8 cellular contexts compared by ENCODE assay signal in the genomic region with DNA sequence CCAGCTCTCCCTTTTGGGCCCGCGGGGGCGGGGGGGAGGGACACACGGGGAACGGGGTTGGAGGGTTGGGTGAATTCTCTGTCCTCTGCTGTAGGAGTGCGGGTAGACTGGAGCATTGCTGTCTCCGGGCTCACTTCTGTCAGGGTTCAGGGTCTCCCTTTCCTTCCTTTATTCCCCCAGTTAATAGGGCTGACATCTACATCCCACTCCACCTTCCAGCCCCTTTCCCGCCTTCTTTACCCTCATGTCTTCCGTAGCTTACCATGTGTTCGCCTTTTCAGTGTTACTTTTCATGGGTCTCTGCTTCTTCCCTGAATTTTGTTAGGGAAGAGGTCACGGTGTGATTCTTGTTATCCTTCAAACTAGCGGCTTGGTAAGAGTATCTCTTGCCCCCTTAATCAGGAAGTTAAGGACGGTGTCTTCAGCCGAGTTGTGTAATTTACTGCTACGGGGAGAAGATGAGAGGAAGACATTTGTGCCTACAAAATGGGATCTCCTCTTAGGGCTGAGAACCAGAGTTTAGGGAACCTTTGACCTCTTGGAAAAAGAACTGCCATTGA. TPM values are rescaled to one million over a fixed set of nuclear protein-coding genes. Genes with fewer than 3 reads are reported as not detected.
DNase-seq lines count a peak whose midpoint lies in the region; ATAC-seq and TF ChIP-seq lines count a peak whose summit lies in the region.

No MANE protein-coding gene starts in this region.

- POLR2A ChIA-PET in GM10248 (lab: Yijun Ruan, JAX) = interaction anchor here (0.6 to 0.9 kb wide), 2 partner anchors 17 to 121 kb away, joined by 3 read pairs; no protein-coding TSS in a partner anchor

- H3K9ac ChIP-seq in HUES6 (ENCODE audit: low read length) (peak overlapping the region; percentile 87), smooth muscle cell (ENCODE audit: low read depth) (peak overlapping the region; percentile 93)

- H3K4me2 ChIP-seq in smooth muscle cell = peak overlapping the region; percentile 94

- TF ChIP-seq CTCF in smooth muscle cell (IDR thresholded peaks at IDR 0.05; ENCODE audit: borderline replicate concordance, insufficient read depth, poor library complexity, severe bottlenecking) (no peak), GM10248 (IDR thresholded peaks at IDR 0.05; ENCODE audit: control extremely low read depth, extremely low read depth, low read depth, missing control alignments) (no peak)

- no peaks in the 10 kb centered on the region for H3K36me3 ChIP-seq in HUES6 (ENCODE audit: control insufficient read depth, insufficient read depth, low read length)
- no peaks in the 10 kb centered on the region for H3K36me3 ChIP-seq in smooth muscle cell (ENCODE audit: low read depth)

- no peaks in the 10 kb centered on the region for H3K27me3 Mint-ChIP-seq in activated T-helper 17 cell treated with anti-CD3 and anti-CD28 coated beads, Interleukin-2, amount 50 U/mL, for 72 hours

- peaks cover 53% of the 10 kb centered on the region for H3K4me1 Mint-ChIP-seq in activated T-helper 17 cell treated with anti-CD3 and anti-CD28 coated beads, Interleukin-2, amount 50 U/mL, for 72 hours

- H3K27me3 ChIP-seq in HUES6 (ENCODE audit: control insufficient read depth, insufficient read depth, low read length) (no peaks in the 10 kb centered on the region), smooth muscle cell (ENCODE audit: low read depth) (no peaks in the 10 kb centered on the region)

- ATAC-seq in activated T-helper 17 cell treated with anti-CD3 and anti-CD28 coated beads, Interleukin-2, amount 50 U/mL, for 72 hours (replicated peaks) = peak; percentile 35
- no peak for ATAC-seq in HG03460 (IDR thresholded peaks at IDR 0.05; ENCODE audit: unreplicated experiment)

- no peaks in the 10 kb centered on the region for H3K9me3 Mint-ChIP-seq in activated T-helper 17 cell treated with anti-CD3 and anti-CD28 coated beads, Interleukin-2, amount 50 U/mL, for 72 hours

- peaks cover 19% of the 10 kb centered on the region for H3K4me1 ChIP-seq in HUES6 (ENCODE audit: control insufficient read depth, insufficient read depth, low read length)
- H3K4me1 ChIP-seq in smooth muscle cell (ENCODE audit: low read depth) = peaks cover 10% of the 10 kb centered on the region

- CTCF ChIA-PET in GM10248 (lab: Yijun Ruan, JAX) = interaction anchor here (1.4 to 7.2 kb wide), 4 partner anchors 14 to 130 kb away, joined by 3 to 47 read pairs (median 5); no protein-coding TSS in a partner anchor

- H3K4me3 ChIP-seq in HUES6 (ENCODE audit: low read depth, low read length) (peak overlapping the region; percentile 99), iPS-11a (ENCODE audit: low read depth, low read length) (peak overlapping the region; percentile 86), smooth muscle cell (peak overlapping the region; percentile 95)

- H3K27ac Mint-ChIP-seq in activated T-helper 17 cell treated with anti-CD3 and anti-CD28 coated beads, Interleukin-2, amount 50 U/mL, for 72 hours = peak overlapping the region; percentile 92

- H2AFZ ChIP-seq in smooth muscle cell (ENCODE audit: low read depth) = peak overlapping the region; percentile 99

- peaks cover 52% of the 10 kb centered on the region for H4K20me1 ChIP-seq in smooth muscle cell (ENCODE audit: low read depth)

- H3K27ac ChIP-seq in HUES6 (ENCODE audit: low read depth, low read length) (no peak overlapping the region), smooth muscle cell (ENCODE audit: low read depth) (peak overlapping the region; percentile 81)

- no peaks in the 10 kb centered on the region for H3K9me3 ChIP-seq in HUES6 (ENCODE audit: control insufficient read depth, insufficient read depth, low read depth, low read length)
- H3K9me3 ChIP-seq in smooth muscle cell (replicated peaks; ENCODE audit: low read depth) = no peaks in the 10 kb centered on the region

- H3K4me3 Mint-ChIP-seq in activated T-helper 17 cell treated with anti-CD3 and anti-CD28 coated beads, Interleukin-2, amount 50 U/mL, for 72 hours = peak overlapping the region; percentile 97

- WGBS in smooth muscle cell (ENCODE audit: low lambda C conversion rate) = under 1% methylated on average over 15 of the region's 15 CpGs

- peaks cover 59% of the 10 kb centered on the region for H3K79me2 ChIP-seq in smooth muscle cell (ENCODE audit: low read depth)

- H3K36me3 Mint-ChIP-seq in activated T-helper 17 cell treated with anti-CD3 and anti-CD28 coated beads, Interleukin-2, amount 50 U/mL, for 72 hours (ENCODE audit: low read depth) = peaks cover 48% of the 10 kb centered on the region

- DNase-seq in activated T-cell treated with anti-CD3 and anti-CD28 coated beads for 48 hours (ENCODE audit: low read depth) = peak; percentile 50
- DNase-seq in activated T-cell treated with anti-CD3 and anti-CD28 coated beads for 4 hours = no peak
- DNase-seq in smooth muscle cell (lab: John Stamatoyannopoulos, UW; ENCODE audit: unreplicated experiment) = no peak
- DNase-seq in GM10248 (ENCODE audit: extremely low spot score) = no peak

- no peaks in the 10 kb centered on the region for H3F3A ChIP-seq in smooth muscle cell (ENCODE audit: low read depth)

RNA-seq across cellular contexts. Expression of gene RAP1A, which starts 0.9 kb away (rescaled TPM):
- total RNA-seq in activated T-helper 17 cell treated with anti-CD3 and anti-CD28 coated beads, Interleukin-2, amount 50 U/mL, for 72 hours = 100 to 1,000 TPM; 155 to 209 TPM
- 49.4 and 64.9 TPM in 2 replicates for total RNA-seq in smooth muscle cell
- polyA plus RNA-seq in smooth muscle cell = 36.8 and 39.8 TPM in 2 replicates
